Comparison of ENCODE assay signal across 8 cellular contexts in the genomic region with DNA sequence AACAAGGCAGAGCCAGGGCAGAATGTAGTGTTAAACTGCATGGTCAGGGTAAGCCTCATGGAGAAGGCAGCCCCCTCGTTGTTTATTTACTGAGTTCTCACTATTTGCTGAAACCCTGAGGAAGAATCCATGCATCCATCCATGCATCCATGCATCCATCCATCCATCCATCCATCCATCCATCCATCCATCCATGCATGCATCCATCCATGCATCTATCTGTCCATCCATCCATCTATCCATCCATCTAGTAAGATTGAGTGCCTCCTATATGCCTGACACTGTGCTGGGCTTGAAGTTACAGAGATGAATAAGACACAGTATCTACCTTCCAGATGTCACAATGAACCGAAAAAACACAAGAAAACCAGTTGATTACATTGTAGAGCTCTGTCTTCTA.
"Had no signal": no experiment of that assay in that cellular context is flagged by ENCODE, and none has a peak within 500 bp of the region (broad histone marks: within the 10 kb centered on the region; RNA-seq: fewer than 3 reads in every experiment).

No MANE protein-coding gene starts in this region.

- H3K4me1 ChIP-seq: HAP-1 had no signal

- DNase-seq: GM23248, GOT3, H7, H9, HCEC 1CT, HFFc6 had no signal

- H3K9me3 Mint-ChIP-seq: GM23338, H9 had no signal

- H2AFZ ChIP-seq: GM23248, GM23338 had no signal

- H3K4me3 Mint-ChIP-seq: GM23338, H9, HFFc6 had no signal

- H3K27ac Mint-ChIP-seq: GM23338, H9, HFFc6 had no signal

- H3K36me3 ChIP-seq: HAP-1 had no signal

- H3K4me3 ChIP-seq: GM23248, GM23338, HAP-1 had no signal

- H3K27ac ChIP-seq: GM23248 had no signal

- H3K9ac ChIP-seq: GM23248 had no signal

- H3K4me2 ChIP-seq: GM23338 had no signal

- H3K9me3 ChIP-seq: HAP-1 had no signal
